Comparison of ENCODE assay signal across 8 cellular contexts in the genomic region with DNA sequence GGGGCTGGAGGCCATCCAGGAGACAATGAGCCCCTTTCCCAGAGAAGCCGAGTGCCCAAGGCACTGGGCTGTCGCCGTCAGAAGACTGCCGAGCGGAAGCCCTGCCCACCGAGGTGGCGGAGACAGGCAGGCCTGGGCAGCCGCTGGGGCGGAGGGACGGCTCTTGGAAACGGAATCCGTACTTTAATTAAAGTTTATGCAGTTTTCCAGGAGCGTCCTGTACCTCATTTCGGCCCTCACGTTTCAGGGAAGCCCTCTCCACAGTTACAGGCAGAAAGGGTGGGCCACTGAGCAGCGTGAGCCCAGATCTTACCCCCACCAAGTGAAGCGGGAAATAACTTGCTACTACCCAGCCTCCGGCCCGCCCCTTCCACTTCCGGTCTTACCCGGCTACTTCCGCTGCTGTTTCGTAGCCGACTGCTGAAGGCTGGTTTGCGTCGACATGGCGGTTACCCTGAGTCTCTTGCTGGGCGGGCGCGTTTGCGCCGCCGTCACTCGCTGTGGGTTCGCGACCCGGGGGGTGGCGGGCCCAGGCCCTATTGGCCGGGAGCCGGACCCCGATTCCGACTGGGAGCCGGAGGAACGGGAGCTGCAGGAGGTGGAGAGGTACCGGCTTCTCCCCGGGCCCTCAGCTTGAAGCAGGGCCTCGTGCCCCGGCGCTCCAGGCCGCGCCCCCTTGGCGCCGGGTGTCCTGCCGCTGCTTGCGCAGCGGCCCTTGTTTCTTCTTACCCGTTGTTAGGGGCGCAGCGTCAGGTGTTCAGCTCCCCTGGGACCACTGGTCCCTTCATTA. TPM values are rescaled to one million over a fixed set of nuclear protein-coding genes. Genes with fewer than 3 reads are reported as not detected.
DNase-seq lines count a peak whose midpoint lies in the region; ATAC-seq and TF ChIP-seq lines count a peak whose summit lies in the region.

A gene with protein sequence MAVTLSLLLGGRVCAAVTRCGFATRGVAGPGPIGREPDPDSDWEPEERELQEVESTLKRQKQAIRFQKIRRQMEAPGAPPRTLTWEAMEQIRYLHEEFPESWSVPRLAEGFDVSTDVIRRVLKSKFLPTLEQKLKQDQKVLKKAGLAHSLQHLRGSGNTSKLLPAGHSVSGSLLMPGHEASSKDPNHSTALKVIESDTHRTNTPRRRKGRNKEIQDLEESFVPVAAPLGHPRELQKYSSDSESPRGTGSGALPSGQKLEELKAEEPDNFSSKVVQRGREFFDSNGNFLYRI (plus strand): TSS at position 402 of the 790 bp plus-strand sequence. CDS start 41 bp downstream, at position 443.

- peaks cover 18 to 41% of the 10 kb centered on the region in 2 donors for H3K36me3 Mint-ChIP-seq in CD4-positive, alpha-beta memory T cell
- H3K36me3 Mint-ChIP-seq in activated CD4-positive, alpha-beta memory T cell treated with anti-CD3 and anti-CD28 coated beads for 36 hours, result peaks cover 27% of the 10 kb centered on the region

- H3K27ac Mint-ChIP-seq in CD4-positive, alpha-beta memory T cell, result peak within 1 kb of the TSS; percentile 98 to 100 (median 99)
- H3K27ac Mint-ChIP-seq in activated CD4-positive, alpha-beta memory T cell treated with anti-CD3 and anti-CD28 coated beads for 36 hours, result peak within 1 kb of the TSS; percentile 97

- no peaks in the 10 kb centered on the region for H3K9me3 ChIP-seq in CD4-positive, alpha-beta memory T cell (ENCODE audit: control insufficient read depth in 1 of 2, low read length in 2 of 2)
- no peaks in the 10 kb centered on the region for H3K9me3 ChIP-seq in right lobe of liver

- peaks cover 44% of the 10 kb centered on the region for H3K4me1 ChIP-seq in CD4-positive, alpha-beta memory T cell (ENCODE audit: insufficient read depth, low read length)
- peaks cover 0 to 29% (median 15%) of the 10 kb centered on the region in 4 donors for H3K4me1 ChIP-seq in right lobe of liver

- H3K27me3 Mint-ChIP-seq in CD4-positive, alpha-beta memory T cell, result no peaks in the 10 kb centered on the region
- no peaks in the 10 kb centered on the region for H3K27me3 Mint-ChIP-seq in activated CD4-positive, alpha-beta memory T cell treated with anti-CD3 and anti-CD28 coated beads for 36 hours

- intact Hi-C loops in CD4-positive, alpha-beta memory T cell (cut with micrococcal nuclease), result loop anchor here (1.0 kb wide), 3 partner anchors 21 to 64 kb away; a partner anchor contains a TSS
- intact Hi-C loops in activated CD4-positive, alpha-beta memory T cell treated with anti-CD3 and anti-CD28 coated beads for 36 hours (cut with micrococcal nuclease), result loop anchor here (1.0 kb wide), 1 partner anchor 31 kb away; a partner anchor contains a TSS
- intact Hi-C loops in dorsolateral prefrontal cortex (cut with DNase I), result loop anchor here (2.0 to 5.0 kb wide), 2 partner anchors 31 to 33 kb away; a partner anchor contains a TSS
- intact Hi-C loops in right lobe of liver (cut with DNase I), result no loop called here

- peak within 1 kb of the TSS; percentile 66 to 97 for H3K4me3 ChIP-seq in CD4-positive, alpha-beta memory T cell (ENCODE audit: low read length in 2 of 2)
- H3K4me3 ChIP-seq in dorsolateral prefrontal cortex (peak within 1 kb of the TSS; percentile 67 to 100 (median 92)), right lobe of liver (peak within 1 kb of the TSS; percentile 70 to 98 (median 83))

- CTCF ChIA-PET in CD4-positive, alpha-beta memory T cell (lab: Charles Lee; ENCODE audit: partially characterized antibody), result interaction anchor here (0.7 to 2.0 kb wide), 3 partner anchors 32 to 669 kb away, joined by 3 to 8 read pairs (median 3); a partner anchor contains a TSS
- CTCF ChIA-PET in activated CD4-positive, alpha-beta memory T cell treated with anti-CD3 and anti-CD28 coated beads for 36 hours (lab: Charles Lee), result interaction anchor here (0.6 to 1.2 kb wide), 3 partner anchors 32 to 54 kb away, joined by 3 read pairs; no protein-coding TSS in a partner anchor

- H3K27me3 ChIP-seq in CD4-positive, alpha-beta memory T cell (ENCODE audit: insufficient read depth, low read length), result no peaks in the 10 kb centered on the region
- H3K27me3 ChIP-seq in dorsolateral prefrontal cortex (no peaks in the 10 kb centered on the region), right lobe of liver (no peaks in the 10 kb centered on the region)

- no peaks in the 10 kb centered on the region for H3K9me3 Mint-ChIP-seq in CD4-positive, alpha-beta memory T cell
- H3K9me3 Mint-ChIP-seq in activated CD4-positive, alpha-beta memory T cell treated with anti-CD3 and anti-CD28 coated beads for 36 hours, result no peaks in the 10 kb centered on the region

- peak; percentile 95 for TF ChIP-seq POLR2A in right lobe of liver (IDR thresholded peaks at IDR 0.05)

- POLR2A ChIA-PET in CD4-positive, alpha-beta memory T cell (lab: Charles Lee; ENCODE audit: partially characterized antibody), result interaction anchor here (0.6 to 4.5 kb wide), 23 partner anchors 8 to 670 kb away, joined by 3 to 150 read pairs (median 4); a partner anchor contains a TSS
- POLR2A ChIA-PET in activated CD4-positive, alpha-beta memory T cell treated with anti-CD3 and anti-CD28 coated beads for 36 hours (lab: Charles Lee), result interaction anchor here (0.7 to 2.2 kb wide), 6 partner anchors 33 to 372 kb away, joined by 3 to 30 read pairs (median 3); a partner anchor contains a TSS

- WGBS in right lobe of liver (ENCODE audit: insufficient coverage, low coverage, low lambda C conversion rate, missing lambda C conversion rate), result under 1% methylated on average over 26 of the region's 59 CpGs

- peak in 30 of 56 donors; percentile 8 to 60 (median 26) for TF ChIP-seq CTCF in dorsolateral prefrontal cortex (IDR thresholded peaks at IDR 0.05 in 54 of 56, conservative IDR thresholded peaks at IDR 0.05 in 2 of 56; ENCODE audit: low read depth in 1 of 56, partially characterized antibody in 56 of 56)
- TF ChIP-seq CTCF in right lobe of liver (IDR thresholded peaks at IDR 0.05), result no peak

- ATAC-seq in GM19455 (IDR thresholded peaks at IDR 0.05; ENCODE audit: unreplicated experiment) (peak; percentile 92), right lobe of liver (peak; percentile 92 to 96 (median 94))

- H3K36me3 ChIP-seq in CD4-positive, alpha-beta memory T cell (ENCODE audit: insufficient read depth, low read length), result peaks cover 11% of the 10 kb centered on the region
- peaks cover 0 to 18% (median 3%) of the 10 kb centered on the region in 4 donors for H3K36me3 ChIP-seq in right lobe of liver

- peak; percentile 92 to 95 (median 94) for DNase-seq in CD4-positive, alpha-beta memory T cell
- DNase-seq in HK-2 (ENCODE audit: unreplicated experiment) (peak; percentile 83), NCI-H82 treated with DMSO at 0.1 percent for 48 hours (lab: John Stamatoyannopoulos, UW; ENCODE audit: unreplicated experiment) (peak; percentile 73), dorsolateral prefrontal cortex (peak; percentile 93 to 96 (median 94)), right lobe of liver (peak; percentile 93 to 96 (median 95))
- DNase-seq in activated CD4-positive, alpha-beta memory T cell treated with anti-CD3 and anti-CD28 coated beads for 36 hours, result peak; percentile 96
- peak; percentile 93 for DNase-seq in stimulated activated CD4-positive, alpha-beta T cell treated with anti-CD3 and anti-CD28 coated beads, Interleukin-4, amount 100 ng/mL, for 24 hours

- H3K4me3 Mint-ChIP-seq in CD4-positive, alpha-beta memory T cell, result peak within 1 kb of the TSS; percentile 93 to 99 (median 98)
- H3K4me3 Mint-ChIP-seq in activated CD4-positive, alpha-beta memory T cell treated with anti-CD3 and anti-CD28 coated beads for 36 hours, result peak within 1 kb of the TSS; percentile 92

- H3K27ac ChIP-seq in CD4-positive, alpha-beta memory T cell (ENCODE audit: low read depth, low read length), result peak within 1 kb of the TSS; percentile 95
- H3K27ac ChIP-seq in dorsolateral prefrontal cortex, result peak within 1 kb of the TSS; percentile 68 to 99 (median 94)
- peak within 1 kb of the TSS; percentile 82 to 95 (median 86) for H3K27ac ChIP-seq in right lobe of liver

- peaks cover 26 to 62% (median 42%) of the 10 kb centered on the region in 4 donors for H3K4me1 Mint-ChIP-seq in CD4-positive, alpha-beta memory T cell
- H3K4me1 Mint-ChIP-seq in activated CD4-positive, alpha-beta memory T cell treated with anti-CD3 and anti-CD28 coated beads for 36 hours (ENCODE audit: low read depth), result peaks cover 38% of the 10 kb centered on the region

RNA-seq across cellular contexts. Expression of the gene that starts here (rescaled TPM):
- 10 to 100 TPM; 53.7 to 59.2 TPM for total RNA-seq in CD4-positive, alpha-beta memory T cell
- polyA plus RNA-seq in CD4-positive, alpha-beta memory T cell, result 10 to 100 TPM; 42.6 to 45.1 TPM
- total RNA-seq in activated CD4-positive, alpha-beta memory T cell treated with anti-CD3 and anti-CD28 coated beads for 36 hours, result 10 to 100 TPM; 25.3 to 28.6 TPM
- total RNA-seq in dorsolateral prefrontal cortex (100 to 1,000 TPM; 106 to 361 (median 278) TPM), right lobe of liver (10 to 100 TPM; 24.0 to 29.5 (median 26.4) TPM)

Comparison
In these comparisons a context has a peak if more than half of its experiments do, and no peak if none do; other contexts are left out.
1. Peak in every context shown above with its lines: DNase-seq, ATAC-seq, H3K4me3 ChIP-seq and H3K27ac ChIP-seq.
2. CTCF ChIP-seq: peak in dorsolateral prefrontal cortex (30 of 56); none in right lobe of liver (0 of 4).
3. intact Hi-C loops: an anchor here in CD4-positive, alpha-beta memory T cell (1.0 kb wide), activated CD4-positive, alpha-beta memory T cell treated with anti-CD3 and anti-CD28 coated beads for 36 hours (1.0 kb wide) and dorsolateral prefrontal cortex (2.0 to 5.0 kb wide); none called in right lobe of liver.